In genomic region chr12:61879229-61879628, GRCh38 we compare ENCODE assay signal across 7 cellular contexts.
"Had no signal": no experiment of that assay in that cellular context is flagged by ENCODE, and none has a peak within 500 bp of the region (broad histone marks: within the 10 kb centered on the region; RNA-seq: fewer than 3 reads in every experiment).

No MANE protein-coding gene starts in this region.

- H3K4me2 ChIP-seq: GM23338 had no signal

- H3K27ac ChIP-seq: HL-60 had no signal

- DNase-seq: H9, HCEC 1CT had no signal

- H2AFZ ChIP-seq: GM23338 had no signal

- FAIRE-seq: H1, H54, HepG2 had no signal

- ATAC-seq: GM23338, HepG2 had no signal

- H3K4me3 ChIP-seq: GM23338 had no signal
